ENCODE assay signal across 1 cellular context in genomic region chr4:184474261-184475095, GRCh38.
TF ChIP-seq lines count a peak whose summit lies in the region.

TSS of gene IRF2 (minus strand) at chr4:184474550. CDS start at chr4:184429064, 45,486 bp downstream.

TF ChIP-seq in HepG2, 621 proteins besides CTCF, POLR2A, EP300 and RAD21 (continued from another document and continues in another):
- TF ChIP-seq ZNF512B (CRISPR knock-in tag; IDR thresholded peaks at IDR 0.05; ENCODE audit: borderline replicate concordance) (no peak), HNRNPUL1 (IDR thresholded peaks at IDR 0.05; ENCODE audit: low read depth, low read length) (0 out of 2 replicates have a peak, but pooled peaks have one; percentile 35), TFDP2 (CRISPR knock-in tag; IDR thresholded peaks at IDR 0.05) (peak; percentile 81), PRMT3 (CRISPR knock-in tag; IDR thresholded peaks at IDR 0.05; ENCODE audit: borderline replicate concordance, low read depth) (no peak; the same call in 1 of the 2 replicates), NFYC (CRISPR knock-in tag; IDR thresholded peaks at IDR 0.05) (peak; percentile 80), ZNF253 (CRISPR knock-in tag; IDR thresholded peaks at IDR 0.05; ENCODE audit: borderline replicate concordance) (no peak), ZNF800 (CRISPR knock-in tag; IDR thresholded peaks at IDR 0.05) (no peak), ZBTB34 (CRISPR knock-in tag; IDR thresholded peaks at IDR 0.05) (0 out of 2 replicates have a peak, but pooled peaks have one; percentile 26), SAP130 (CRISPR knock-in tag; IDR thresholded peaks at IDR 0.05; ENCODE audit: low read depth) (peak; percentile 96), ZMYM4 (CRISPR knock-in tag; IDR thresholded peaks at IDR 0.05) (peak; percentile 82), ZNF501 (CRISPR knock-in tag; IDR thresholded peaks at IDR 0.05) (peak; percentile 81), POGK (CRISPR knock-in tag; conservative IDR thresholded peaks at IDR 0.05) (peak; percentile 88), ZNF550 (CRISPR knock-in tag; IDR thresholded peaks at IDR 0.05; ENCODE audit: borderline replicate concordance) (no peak), SOX5 (CRISPR knock-in tag; IDR thresholded peaks at IDR 0.05; ENCODE audit: borderline replicate concordance) (peak; percentile 69), ZNF546 (CRISPR knock-in tag; conservative IDR thresholded peaks at IDR 0.05) (no peak), CSRNP1 (CRISPR knock-in tag; IDR thresholded peaks at IDR 0.05) (peak; percentile 53; the same call in 1 of the 2 replicates), FOXJ3 (CRISPR knock-in tag; IDR thresholded peaks at IDR 0.05; ENCODE audit: borderline replicate concordance) (no peak), ZNF75D (CRISPR knock-in tag; IDR thresholded peaks at IDR 0.05; ENCODE audit: borderline replicate concordance) (no peak), STAG1 (CRISPR knock-in tag; IDR thresholded peaks at IDR 0.05) (no peak), TFDP1 (CRISPR knock-in tag; IDR thresholded peaks at IDR 0.05; ENCODE audit: borderline replicate concordance) (peak; percentile 63; the same call in 1 of the 2 replicates), IRF1 (CRISPR knock-in tag; IDR thresholded peaks at IDR 0.05; ENCODE audit: low read depth) (peak; percentile 38; the same call in 1 of the 2 replicates), THRA (CRISPR knock-in tag; IDR thresholded peaks at IDR 0.05; ENCODE audit: borderline replicate concordance) (0 out of 2 replicates have a peak, but pooled peaks have one; percentile 32), XRCC5 (optimal IDR thresholded peaks at IDR 0.05; ENCODE audit: low read length) (peak; percentile 23), SALL1 (CRISPR knock-in tag; IDR thresholded peaks at IDR 0.05) (peak; percentile 91), THAP9 (CRISPR knock-in tag; IDR thresholded peaks at IDR 0.05; ENCODE audit: borderline replicate concordance) (peak; percentile 57), ZNF121 (CRISPR knock-in tag; IDR thresholded peaks at IDR 0.05) (no peak), ZNF609 (CRISPR knock-in tag; IDR thresholded peaks at IDR 0.05; ENCODE audit: borderline replicate concordance) (peak; percentile 72; the same call in 1 of the 2 replicates)
